In the genomic region with DNA sequence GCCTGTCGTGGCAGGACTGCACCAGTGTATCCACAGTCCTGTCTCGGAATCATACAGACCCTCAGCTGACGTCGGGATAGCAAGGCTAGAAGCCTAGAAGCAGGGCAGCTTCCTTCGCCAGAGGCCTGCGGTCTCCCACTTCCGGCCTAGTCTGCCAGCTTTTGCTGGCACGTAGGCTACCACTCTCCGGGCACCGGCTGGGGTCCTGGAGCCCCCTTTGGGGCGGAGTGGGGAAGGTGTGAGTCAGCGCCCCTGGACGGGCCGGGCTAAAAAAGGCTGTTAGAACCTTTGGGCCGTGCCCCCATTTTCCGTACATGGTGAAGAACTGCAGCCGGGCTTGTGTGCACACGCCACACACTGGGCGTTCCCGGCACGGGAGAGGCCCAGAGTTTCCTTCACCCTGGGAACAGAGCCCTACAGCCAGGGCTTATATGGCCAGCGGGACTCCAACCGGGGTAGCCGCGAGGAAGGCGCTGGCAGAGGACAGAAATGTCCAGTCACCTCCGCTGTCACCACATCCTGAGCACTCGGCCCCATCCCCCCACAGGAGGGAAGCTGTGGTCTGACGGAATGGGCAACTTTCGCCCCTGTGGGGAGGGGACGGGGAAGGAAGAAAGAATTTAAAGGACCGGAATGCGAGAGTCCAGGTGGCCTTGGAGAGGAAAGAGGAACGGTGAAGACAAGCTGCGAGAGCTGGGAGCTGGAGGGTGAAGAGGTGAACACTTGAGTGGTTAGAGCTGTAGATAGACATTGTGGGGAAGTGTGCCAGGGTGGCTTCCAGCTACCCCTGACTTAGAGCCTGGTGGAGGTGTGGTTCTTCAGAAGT, we compare ENCODE assay signal across 8 cellular contexts. TPM values are rescaled to one million over a fixed set of nuclear protein-coding genes. Genes with fewer than 3 reads are reported as not detected.
A peak's percentile ranks its signal among the peaks of the same experiment; 100 is the strongest.
DNase-seq lines count a peak whose midpoint lies in the region; ATAC-seq, FAIRE-seq and TF ChIP-seq lines count a peak whose summit lies in the region.

No MANE protein-coding gene starts in this region.

- peaks cover 12% of the 10 kb centered on the region for H3K4me1 ChIP-seq in body of pancreas

- H3K27ac Mint-ChIP-seq in IgD-negative memory B cell, result peak overlapping the region; percentile 89 to 98 (median 92)

- H3K9me3 Mint-ChIP-seq in IgD-negative memory B cell, result no peaks in the 10 kb centered on the region

- TF ChIP-seq CTCF in body of pancreas (IDR thresholded peaks at IDR 0.05), result no peak

- no peak overlapping the region for H3K4me3 ChIP-seq in body of pancreas

- no peak for ATAC-seq in body of pancreas
- ATAC-seq in HG02981 (IDR thresholded peaks at IDR 0.05; ENCODE audit: unreplicated experiment), result no peak

- H3K4me1 Mint-ChIP-seq in IgD-negative memory B cell, result peaks cover 15 to 19% (median 16%) of the 10 kb centered on the region in 3 donors

- peak overlapping the region; percentile 83 to 93 (median 88) for H3K4me3 Mint-ChIP-seq in IgD-negative memory B cell

- no peaks in the 10 kb centered on the region for H3K36me3 Mint-ChIP-seq in IgD-negative memory B cell

- FAIRE-seq in GM18507 (lab: Jason Lieb, UNC), result peak; percentile 91

- H3K27ac ChIP-seq in body of pancreas, result peak overlapping the region; percentile 47 to 83 (median 80)

- H3K36me3 ChIP-seq in body of pancreas (replicated peaks in 1 of 2; ENCODE audit: insufficient read depth in 1 of 2, low read depth in 2 of 2), result no peaks in the 10 kb centered on the region

- H3K9me3 ChIP-seq in body of pancreas, result no peaks in the 10 kb centered on the region

- intact Hi-C loops in body of pancreas (cut with DNase I), result no loop called here

- DNase-seq in GM18507 (ENCODE audit: extremely low spot score, insufficient read length, low read depth), result no peak
- DNase-seq in T-helper 9 cell, result peak; percentile 56
- peak in 3 of 4 donors; percentile 28 to 57 (median 56) for DNase-seq in body of pancreas
- DNase-seq in iris pigment epithelial cell (ENCODE audit: low read depth), result peak; percentile 64
- peak; percentile 42 to 50 for DNase-seq in stimulated activated CD4-positive, alpha-beta T cell treated with anti-CD3 and anti-CD28 coated beads, Interleukin-15, amount 100 ng/mL, for 48 hours (ENCODE audit: low read depth in 2 of 2)
- no peak for DNase-seq in epidermal melanocyte (ENCODE audit: insufficient read length, low spot score)

- WGBS in body of pancreas, 2 donors, result 27 to 63% methylated on average over 9 to 27 of the region's 35 CpGs

- peak in 1 of 3 donors; percentile 17 for TF ChIP-seq POLR2A in body of pancreas (IDR thresholded peaks at IDR 0.05)

- no peaks in the 10 kb centered on the region for H3K27me3 Mint-ChIP-seq in IgD-negative memory B cell

- no peaks in the 10 kb centered on the region for H3K27me3 ChIP-seq in body of pancreas

RNA-seq across cellular contexts. Expression of gene MAGIX, which starts 4.6 kb away (rescaled TPM):
- polyA plus RNA-seq in IgD-negative memory B cell, result 0.49 TPM
- 10 to 100 TPM; 13.2 to 40.9 TPM for total RNA-seq in body of pancreas

RNA-seq across cellular contexts. Expression of gene PLP2, which starts 4.6 kb away (rescaled TPM):
- polyA plus RNA-seq in IgD-negative memory B cell, result 292 TPM
- 10 to 100 TPM; 19.4 to 30.1 TPM for total RNA-seq in body of pancreas

RNA-seq across cellular contexts. Expression of gene PRICKLE3, which starts 19.0 kb away (rescaled TPM):
- 9.5 TPM for polyA plus RNA-seq in IgD-negative memory B cell
- total RNA-seq in body of pancreas, result 10 to 100 TPM in 1 of 2 donors, 1 to 10 TPM in 1; 7.5 to 13.2 TPM

RNA-seq across cellular contexts. Expression of gene SYP, which starts 32.9 kb away (rescaled TPM):
- 1.1 TPM for polyA plus RNA-seq in IgD-negative memory B cell
- 1 to 10 TPM; 5.4 to 6.6 TPM for total RNA-seq in body of pancreas

RNA-seq across cellular contexts. Expression of gene GPKOW, which starts 43.6 kb away (rescaled TPM):
- polyA plus RNA-seq in IgD-negative memory B cell, result 27.3 TPM
- total RNA-seq in body of pancreas, result 10 to 100 TPM; 12.9 to 15.3 TPM

Comparison
In these comparisons a context has a peak if more than half of its experiments do, and no peak if none do; other contexts are left out.
1. DNase-seq: peak in T-helper 9 cell (single experiment), body of pancreas (3 of 4), iris pigment epithelial cell (single experiment) and stimulated activated CD4-positive, alpha-beta T cell treated with anti-CD3 and anti-CD28 coated beads, Interleukin-15, amount 100 ng/mL, for 48 hours (2 of 2); none in GM18507 (single experiment) and epidermal melanocyte (single experiment).